1 cellular context compared by ENCODE assay signal in genomic region chr4:145290953-145291352, GRCh38.
TF ChIP-seq lines count a peak whose summit lies in the region.

No MANE protein-coding gene starts in this region.

TF ChIP-seq in liver, 16 proteins besides CTCF, POLR2A, EP300 and RAD21 (continued from another document):
- peak; percentile 55 for TF ChIP-seq REST (IDR thresholded peaks at IDR 0.05)
- TF ChIP-seq FOXA1 (IDR thresholded peaks at IDR 0.05), result peak; percentile 61
- peak; percentile 56 for TF ChIP-seq SP1 (IDR thresholded peaks at IDR 0.05)
